ENCODE assay signal across 10 cellular contexts in the genomic region with DNA sequence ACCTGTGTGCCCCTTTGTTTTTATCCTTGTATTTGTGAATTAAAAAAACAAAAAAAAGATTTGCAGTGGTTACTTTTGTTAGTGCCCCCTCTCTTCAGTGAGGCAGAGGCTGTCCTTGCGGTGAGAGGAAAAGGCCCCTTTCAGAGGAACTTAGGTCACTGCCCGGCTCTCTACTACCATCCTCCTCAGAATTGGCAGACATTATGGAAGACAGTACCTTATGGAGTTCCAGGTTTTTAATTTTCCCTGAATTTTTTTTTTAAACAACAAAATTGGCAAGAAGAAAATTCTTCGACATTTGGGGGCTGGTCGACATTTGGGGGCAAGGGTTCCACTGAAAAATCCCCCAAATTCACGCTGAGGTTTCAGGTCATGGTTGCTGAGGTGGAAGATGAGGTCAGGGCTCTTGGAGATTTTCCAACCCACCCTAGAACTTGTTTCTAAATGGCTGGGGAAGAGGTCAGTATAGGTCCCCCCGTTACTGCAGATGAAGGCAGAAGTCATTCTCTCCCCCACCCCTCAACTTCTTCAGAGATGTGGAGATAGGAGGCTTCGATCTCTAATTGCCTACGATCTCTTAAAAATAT. TPM values are rescaled to one million over a fixed set of nuclear protein-coding genes. Genes with fewer than 3 reads are reported as not detected.
DNase-seq lines count a peak whose midpoint lies in the region; ATAC-seq and TF ChIP-seq lines count a peak whose summit lies in the region.
"Had no signal": no experiment of that assay in that cellular context is flagged by ENCODE, and none has a peak within 500 bp of the region (broad histone marks: within the 10 kb centered on the region; RNA-seq: fewer than 3 reads in every experiment).

No MANE protein-coding gene starts in this region.

- H3K36me3 Mint-ChIP-seq in GM23338 (ENCODE audit: low read depth): peaks cover 48% of the 10 kb centered on the region
- H3K36me3 Mint-ChIP-seq in T-helper 17 cell (ENCODE audit: low read depth): no peaks in the 10 kb centered on the region
- H3K36me3 Mint-ChIP-seq in naive thymus-derived CD4-positive, alpha-beta T cell: peaks cover 0 to 24% (median 5%) of the 10 kb centered on the region in 5 donors

- POLR2A ChIA-PET in naive thymus-derived CD4-positive, alpha-beta T cell (lab: Charles Lee): interaction anchor here (1.0 to 5.1 kb wide), 6 partner anchors 13 to 70 kb away, joined by 3 to 66 read pairs (median 10); a partner anchor contains a TSS

- no peak for TF ChIP-seq POLR2A in GM18505 (IDR thresholded peaks at IDR 0.05; ENCODE audit: borderline replicate concordance, extremely low read depth, insufficient read depth, insufficient read length)

- H3K27me3 Mint-ChIP-seq in GM23338 (ENCODE audit: insufficient read depth, low read depth, poor library complexity) (peaks cover 19% of the 10 kb centered on the region), T-helper 17 cell (no peaks in the 10 kb centered on the region)
- H3K27me3 Mint-ChIP-seq in naive thymus-derived CD4-positive, alpha-beta T cell: no peaks in the 10 kb centered on the region

- no peaks in the 10 kb centered on the region for H3K27me3 ChIP-seq in GM23338 (ENCODE audit: insufficient read depth)
- no peaks in the 10 kb centered on the region for H3K27me3 ChIP-seq in naive thymus-derived CD4-positive, alpha-beta T cell (ENCODE audit: control insufficient read depth in 2 of 2, insufficient read depth in 2 of 2, low read length in 2 of 2)

- H3K9me3 ChIP-seq in T-helper 17 cell (ENCODE audit: control insufficient read depth, low read length, poor library complexity, severe bottlenecking): no peaks in the 10 kb centered on the region
- H3K9me3 ChIP-seq in naive thymus-derived CD4-positive, alpha-beta T cell (ENCODE audit: control insufficient read depth in 2 of 3, low read length in 3 of 3): no peaks in the 10 kb centered on the region

- TF ChIP-seq CTCF in GM23338 (conservative IDR thresholded peaks at IDR 0.05; ENCODE audit: low read depth in 2 of 2): no peak

- H3K4me2 ChIP-seq in GM23338: 0 out of 2 replicates have a peak overlapping the region, but pooled peaks have one; percentile 48

- peaks cover 29% of the 10 kb centered on the region for H3K36me3 ChIP-seq in GM23338 (ENCODE audit: insufficient read depth)
- H3K36me3 ChIP-seq in naive thymus-derived CD4-positive, alpha-beta T cell (ENCODE audit: control insufficient read depth in 2 of 3, insufficient read depth in 3 of 3, low read length in 3 of 3): peaks cover 13 to 49% (median 15%) of the 10 kb centered on the region in 3 experiments

- 0 out of 2 replicates have a peak overlapping the region, but pooled peaks have one; percentile 18 for H3K4me3 ChIP-seq in GM23338
- no peak overlapping the region for H3K4me3 ChIP-seq in naive thymus-derived CD4-positive, alpha-beta T cell (ENCODE audit: low read length)

- H3K27ac Mint-ChIP-seq in GM23338 (peak overlapping the region; percentile 53; the same call in 1 of the 2 replicates), T-helper 17 cell (peak overlapping the region; percentile 95)
- peak overlapping the region; percentile 81 to 99 (median 89) for H3K27ac Mint-ChIP-seq in naive thymus-derived CD4-positive, alpha-beta T cell

- no peak overlapping the region for H2AFZ ChIP-seq in GM23338

- CTCF ChIA-PET in naive thymus-derived CD4-positive, alpha-beta T cell (lab: Charles Lee): interaction anchor here (1.0 kb wide), 1 partner anchor 43 kb away, joined by 6 read pairs; no protein-coding TSS in a partner anchor

- intact Hi-C loops in naive thymus-derived CD4-positive, alpha-beta T cell (cut with micrococcal nuclease): loop anchor here (1.0 to 2.0 kb wide), 3 partner anchors 8 to 30 kb away; a partner anchor contains a TSS

- H3K9me2 ChIP-seq in GM23338 (ENCODE audit: insufficient read depth): no peaks in the 10 kb centered on the region

- DNase-seq in GM23338 (ENCODE audit: low spot score) (no peak), T-helper 17 cell (no peak), medulla oblongata (ENCODE audit: extremely low spot score) (no peak), left lobe of liver (ENCODE audit: low spot score) (no peak), NCI-H187 treated with DMSO at 0.1 percent for 48 hours (lab: John Stamatoyannopoulos, UW) (no peak)
- DNase-seq in naive thymus-derived CD4-positive, alpha-beta T cell: no peak
- DNase-seq: NCI-H82, occipital lobe had no signal

- H3K79me2 ChIP-seq in GM23338 (replicated peaks; ENCODE audit: insufficient read depth): no peaks in the 10 kb centered on the region

- peak overlapping the region; percentile 80 for H3K27ac ChIP-seq in GM23338 (ENCODE audit: low read depth)
- H3K27ac ChIP-seq in naive thymus-derived CD4-positive, alpha-beta T cell (ENCODE audit: low read depth, low read length): peak overlapping the region; percentile 65

- H4K20me1 ChIP-seq in GM23338 (replicated peaks; ENCODE audit: insufficient read depth): peaks cover 11% of the 10 kb centered on the region; the same call in 1 of the 2 replicates

- no peaks in the 10 kb centered on the region for H3K9me3 Mint-ChIP-seq in GM23338
- H3K9me3 Mint-ChIP-seq in naive thymus-derived CD4-positive, alpha-beta T cell: no peaks in the 10 kb centered on the region

- H3K4me1 Mint-ChIP-seq in GM23338: peaks cover 35% of the 10 kb centered on the region
- peaks cover 33% of the 10 kb centered on the region for H3K4me1 Mint-ChIP-seq in T-helper 17 cell
- H3K4me1 Mint-ChIP-seq in naive thymus-derived CD4-positive, alpha-beta T cell: peaks cover 28 to 54% (median 41%) of the 10 kb centered on the region in 7 donors

- H3F3A ChIP-seq in GM23338 (replicated peaks; ENCODE audit: low read depth): 0 out of 2 replicates have a peak, but pooled peaks cover 6% of the 10 kb centered on the region

- peaks cover 14% of the 10 kb centered on the region for H3K4me1 ChIP-seq in GM23338 (ENCODE audit: insufficient read depth)
- H3K4me1 ChIP-seq in naive thymus-derived CD4-positive, alpha-beta T cell (ENCODE audit: control insufficient read depth in 2 of 2, insufficient read depth in 2 of 2, low read length in 2 of 2): peaks cover 20 to 27% of the 10 kb centered on the region in 2 donors

- ATAC-seq in GM18505 (IDR thresholded peaks at IDR 0.05; ENCODE audit: unreplicated experiment): peak; percentile 8
- ATAC-seq in GM23338: no peak
- ATAC-seq in T-helper 17 cell: peak; percentile 21
- no peak for ATAC-seq in naive thymus-derived CD4-positive, alpha-beta T cell
- ATAC-seq in left lobe of liver: no peak
- ATAC-seq in GM18870 (IDR thresholded peaks at IDR 0.05; ENCODE audit: unreplicated experiment): no peak

- H3K4me3 Mint-ChIP-seq in GM23338 (peak overlapping the region; percentile 11; the same call in 1 of the 3 replicates), T-helper 17 cell (peak overlapping the region; percentile 86)
- peak overlapping the region in 9 of 10 donors; percentile 16 to 87 (median 63) for H3K4me3 Mint-ChIP-seq in naive thymus-derived CD4-positive, alpha-beta T cell

TF ChIP-seq in GM23338, 12 proteins besides CTCF, POLR2A, EP300 and RAD21 (continues in another document):
- TF ChIP-seq JUNB (IDR thresholded peaks at IDR 0.05; ENCODE audit: unreplicated experiment): no peak

RNA-seq across cellular contexts. Expression of a gene that starts 5.3 kb away (rescaled TPM):
- total RNA-seq in GM23338 (2014; rRNA removed; shearing (Covaris generic)): not detected in 2 replicates
- 0.23 TPM in 1 of 2 replicates, not detected in the other for polyA plus RNA-seq in GM23338 (2016; fragmentation: Nextera tagmentation; extraction: Ambion mirVana)
- total RNA-seq in T-helper 17 cell: not detected
- total RNA-seq in naive thymus-derived CD4-positive, alpha-beta T cell: not detected
- 1 to 10 TPM in 1 of 2 donors, under 1 TPM in 1; 0.60 to 1.3 TPM for polyA plus RNA-seq in naive thymus-derived CD4-positive, alpha-beta T cell
- not detected for total RNA-seq in left lobe of liver
- total RNA-seq: occipital lobe had no signal

RNA-seq across cellular contexts. Expression of a gene that starts 12.5 kb away (rescaled TPM):
- total RNA-seq in GM23338 (2014; rRNA removed; shearing (Covaris generic)): 56.0 and 57.7 TPM in 2 replicates
- 41.2 and 47.1 TPM in 2 replicates for polyA plus RNA-seq in GM23338 (2016; fragmentation: Nextera tagmentation; extraction: Ambion mirVana)
- 10 to 100 TPM; 59.9 to 63.1 TPM for total RNA-seq in T-helper 17 cell
- total RNA-seq in naive thymus-derived CD4-positive, alpha-beta T cell: 100 to 1,000 TPM in 2 of 5 experiments, 10 to 100 TPM in 3; 64.6 to 117 (median 79.8) TPM
- 1 to 10 TPM; 8.1 to 9.3 TPM for polyA plus RNA-seq in naive thymus-derived CD4-positive, alpha-beta T cell
- 18.5 TPM for total RNA-seq in left lobe of liver

RNA-seq across cellular contexts. Expression of a gene that starts 31.6 kb away (rescaled TPM):
- 64.0 and 87.6 TPM in 2 replicates for total RNA-seq in GM23338 (2014; rRNA removed; shearing (Covaris generic))
- 21.2 and 23.0 TPM in 2 replicates for polyA plus RNA-seq in GM23338 (2016; fragmentation: Nextera tagmentation; extraction: Ambion mirVana)
- total RNA-seq in T-helper 17 cell: 100 to 1,000 TPM in 1 of 2 donors, 10 to 100 TPM in 1; 86.1 to 123 TPM
- 100 to 1,000 TPM; 108 to 236 (median 182) TPM for total RNA-seq in naive thymus-derived CD4-positive, alpha-beta T cell
- polyA plus RNA-seq in naive thymus-derived CD4-positive, alpha-beta T cell: 10 to 100 TPM; 17.0 to 28.5 TPM
- total RNA-seq in left lobe of liver: 6.5 TPM

RNA-seq across cellular contexts. Expression of a gene that starts 35.6 kb away (rescaled TPM):
- 15.8 and 24.4 TPM in 2 replicates for total RNA-seq in GM23338 (2014; rRNA removed; shearing (Covaris generic))
- 19.3 and 21.5 TPM in 2 replicates for polyA plus RNA-seq in GM23338 (2016; fragmentation: Nextera tagmentation; extraction: Ambion mirVana)
- 10 to 100 TPM; 47.8 to 64.6 TPM for total RNA-seq in T-helper 17 cell
- 10 to 100 TPM; 34.0 to 83.9 (median 41.4) TPM for total RNA-seq in naive thymus-derived CD4-positive, alpha-beta T cell
- 10 to 100 TPM; 19.1 to 19.7 TPM for polyA plus RNA-seq in naive thymus-derived CD4-positive, alpha-beta T cell
- total RNA-seq in left lobe of liver: 7.2 TPM

Comparison
In these comparisons a context has a peak if more than half of its experiments do, and no peak if none do; other contexts are left out.
1. ATAC-seq: peak in GM18505 (single experiment) and T-helper 17 cell (single experiment); none in GM23338 (single experiment), naive thymus-derived CD4-positive, alpha-beta T cell (single experiment), left lobe of liver (single experiment) and GM18870 (single experiment).
2. H3K4me3 Mint-ChIP-seq: peak in every context shown above with its lines; median percentile 86 in T-helper 17 cell; 63 in naive thymus-derived CD4-positive, alpha-beta T cell; 11 in GM23338.
3. Peak in every context shown above with its lines, with median percentiles within 50 percentile points of each other: H3K27ac Mint-ChIP-seq.